ENCODE assay signal across 21 cellular contexts in the genomic region with DNA sequence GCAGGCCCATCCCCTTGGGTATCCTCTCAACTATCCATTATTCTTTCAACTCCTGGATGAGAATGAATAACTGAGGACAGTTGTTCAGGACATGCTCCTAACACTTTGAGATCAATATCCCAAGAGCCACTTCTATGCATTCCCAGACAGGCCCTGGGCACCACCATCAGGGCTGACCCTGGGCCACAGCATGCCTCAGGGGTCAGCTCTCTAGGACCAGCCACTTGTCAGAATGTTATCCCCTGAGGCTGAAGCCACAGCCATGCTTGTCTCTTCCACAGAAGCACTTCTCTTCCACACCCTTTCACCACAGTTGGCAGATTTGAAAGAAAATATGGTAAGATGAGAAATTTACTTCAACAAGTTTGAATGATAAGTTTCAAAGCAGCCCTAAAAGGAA. TPM values are rescaled to one million over a fixed set of nuclear protein-coding genes. Genes with fewer than 3 reads are reported as not detected.
"Had no signal": no experiment of that assay in that cellular context is flagged by ENCODE, and none has a peak within 500 bp of the region (broad histone marks: within the 10 kb centered on the region; RNA-seq: fewer than 3 reads in every experiment).

No MANE protein-coding gene starts in this region.

- H3K4me3 ChIP-seq: dorsolateral prefrontal cortex, gastrocnemius medialis, pancreas, right lobe of liver, stomach, tibial artery, upper lobe of left lung had no signal

- H3K4me3 Mint-ChIP-seq: naive thymus-derived CD8-positive, alpha-beta T cell; nephron progenitor cell; stimulated activated effector memory CD8-positive, alpha-beta T cell treated with anti-CD3 and anti-CD28 coated beads, Interleukin-12 subunit alpha, Interleukin-12 subunit beta, amount 100 ng/mL, for 72 hours had no signal

- ATAC-seq: gastrocnemius medialis; naive thymus-derived CD8-positive, alpha-beta T cell; pancreas; right lobe of liver; stimulated activated effector memory CD8-positive, alpha-beta T cell treated with anti-CD3 and anti-CD28 coated beads, Interleukin-12 subunit alpha, Interleukin-12 subunit beta, amount 100 ng/mL, for 72 hours had no signal

- H3K27me3 ChIP-seq: gastrocnemius medialis, pancreas, right lobe of liver, stomach, tibial artery, upper lobe of left lung had no signal

- H3K36me3 ChIP-seq: gastrocnemius medialis, pancreas, right lobe of liver, stomach, tibial artery, upper lobe of left lung had no signal

- H3K4me1 ChIP-seq: right lobe of liver had no signal

- H3K27ac ChIP-seq: dorsolateral prefrontal cortex, gastrocnemius medialis, pancreas, right lobe of liver, stomach, upper lobe of left lung had no signal

- H3K9me3 ChIP-seq: gastrocnemius medialis, pancreas, right lobe of liver, stomach, tibial artery, upper lobe of left lung had no signal

- H3K36me3 Mint-ChIP-seq: naive thymus-derived CD8-positive, alpha-beta T cell; stimulated activated effector memory CD8-positive, alpha-beta T cell treated with anti-CD3 and anti-CD28 coated beads, Interleukin-12 subunit alpha, Interleukin-12 subunit beta, amount 100 ng/mL, for 72 hours had no signal

- DNase-seq: dorsolateral prefrontal cortex; effector CD4-positive, alpha-beta T cell; gastrocnemius medialis; head of caudate nucleus; mesendoderm; midbrain; naive thymus-derived CD8-positive, alpha-beta T cell; nephron progenitor cell; nucleus accumbens; pancreas; right lobe of liver; stimulated activated CD4-positive, alpha-beta T cell treated with anti-CD3 and anti-CD28 coated beads, Interleukin-2, amount 100 ng/mL, for 24 hours; stimulated activated CD4-positive, alpha-beta T cell treated with anti-CD3 and anti-CD28 coated beads, Interleukin-4, amount 100 ng/mL, for 24 hours; stimulated activated naive CD4-positive, alpha-beta T cell treated with Interleukin-2 at 50 U/mL for 16 hours; stomach; tibial artery had no signal

- H3K27ac Mint-ChIP-seq: naive thymus-derived CD8-positive, alpha-beta T cell; nephron progenitor cell; stimulated activated effector memory CD8-positive, alpha-beta T cell treated with anti-CD3 and anti-CD28 coated beads, Interleukin-12 subunit alpha, Interleukin-12 subunit beta, amount 100 ng/mL, for 72 hours had no signal

- H3K9me3 Mint-ChIP-seq: nephron progenitor cell; stimulated activated effector memory CD8-positive, alpha-beta T cell treated with anti-CD3 and anti-CD28 coated beads, Interleukin-12 subunit alpha, Interleukin-12 subunit beta, amount 100 ng/mL, for 72 hours had no signal

RNA-seq across cellular contexts. Expression of gene SLC14A1, which starts 28.7 kb away (rescaled TPM):
- total RNA-seq: lung microvascular endothelial cell, pulmonary artery endothelial cell had no signal
- polyA plus RNA-seq: keratinocyte had no signal
